1 cellular context compared by ENCODE assay signal in genomic region chr6:27873101-27874030, GRCh38.
A peak's percentile ranks its signal among the peaks of the same experiment; 100 is the strongest.
TF ChIP-seq lines count a peak whose summit lies in the region.

No MANE protein-coding gene starts in this region.

TF ChIP-seq in SK-N-SH, 30 proteins besides CTCF, POLR2A, EP300 and RAD21 (continued from another document):
- TF ChIP-seq IRF3 (IDR thresholded peaks at IDR 0.05; ENCODE audit: low read depth, low read length): peak; percentile 41; the same call in 1 of the 2 replicates
- TF ChIP-seq JUND (IDR thresholded peaks at IDR 0.05): peak; percentile 36; the same call in 1 of the 2 replicates
- no peak for TF ChIP-seq EZH2phosphoT487 (IDR thresholded peaks at IDR 0.05; ENCODE audit: borderline replicate concordance, low read depth)
- TF ChIP-seq TAF1 (IDR thresholded peaks at IDR 0.05; ENCODE audit: borderline replicate concordance, low read depth, low read length): peak; percentile 85
- TF ChIP-seq NFIC (IDR thresholded peaks at IDR 0.05; ENCODE audit: borderline replicate concordance): peak; percentile 33; the same call in 1 of the 2 replicates
- no peak for TF ChIP-seq USF2 (IDR thresholded peaks at IDR 0.05; ENCODE audit: borderline replicate concordance, low read depth, low read length)
- 0 out of 2 replicates have a peak, but pooled peaks have one; percentile 38 for TF ChIP-seq YY1 (IDR thresholded peaks at IDR 0.05; ENCODE audit: low read depth)
- peak; percentile 98 for TF ChIP-seq SIN3A (IDR thresholded peaks at IDR 0.05; ENCODE audit: borderline replicate concordance, low read depth, low read length)
- TF ChIP-seq SMC3 (IDR thresholded peaks at IDR 0.05; ENCODE audit: low read depth, low read length): no peak
- TF ChIP-seq POLR2AphosphoS5 (IDR thresholded peaks at IDR 0.05; ENCODE audit: low read depth, low read length): peak; percentile 99
- peak; percentile 43; the same call in 1 of the 2 replicates for TF ChIP-seq PBX3 (IDR thresholded peaks at IDR 0.05)
- peak; percentile 78 for TF ChIP-seq REST (IDR thresholded peaks at IDR 0.05; ENCODE audit: low read depth, low read length)
